ENCODE assay signal across 13 cellular contexts in the genomic region with DNA sequence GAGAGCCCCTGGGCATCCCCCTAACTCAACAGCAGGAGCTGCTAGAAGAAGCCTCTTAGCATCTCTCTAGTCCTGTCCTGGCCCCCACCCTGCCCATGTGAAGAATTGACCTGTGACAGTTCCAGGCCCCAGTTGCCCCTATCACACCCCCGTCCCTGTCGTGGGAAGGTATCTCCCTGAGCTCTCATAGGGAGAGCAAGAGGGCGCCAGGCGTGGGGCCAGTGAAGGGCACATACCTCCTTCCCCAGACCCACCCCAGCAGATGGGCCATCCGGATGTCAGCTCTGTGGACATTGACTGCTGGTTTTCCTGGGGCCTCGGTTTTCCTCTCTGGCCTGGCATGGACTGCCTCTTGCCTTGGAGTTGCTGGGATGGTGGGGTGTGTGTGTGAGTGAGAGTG. TPM values are rescaled to one million over a fixed set of nuclear protein-coding genes. Genes with fewer than 3 reads are reported as not detected.
A peak's percentile ranks its signal among the peaks of the same experiment; 100 is the strongest.
DNase-seq lines count a peak whose midpoint lies in the region; ATAC-seq and TF ChIP-seq lines count a peak whose summit lies in the region.
"Had no signal": no experiment of that assay in that cellular context is flagged by ENCODE, and none has a peak within 500 bp of the region (broad histone marks: within the 10 kb centered on the region; RNA-seq: fewer than 3 reads in every experiment).

No MANE protein-coding gene starts in this region.

- peaks cover 15 to 70% (median 58%) of the 10 kb centered on the region in 3 donors for H3K4me1 ChIP-seq in esophagus squamous epithelium
- H3K4me1 ChIP-seq: A549 had no signal

- H3K27ac ChIP-seq in KOPT-K1 (ENCODE audit: low read depth, low read length, poor library complexity, severe bottlenecking) (peak overlapping the region; percentile 25), skin epidermis (peak overlapping the region in 11 of 21 experiments; percentile 35 to 86 (median 62)), esophagus squamous epithelium (peak overlapping the region in 1 of 4 donors; percentile 63)
- H3K27ac ChIP-seq: A549 had no signal

- CTCF ChIA-PET in activated CD4-positive, alpha-beta T cell treated with anti-CD3 and anti-CD28 coated beads for 36 hours (lab: Charles Lee), result interaction anchor here (0.6 kb wide), 2 partner anchors 36 to 774 kb away, joined by 3 read pairs; no protein-coding TSS in a partner anchor

- no peaks in the 10 kb centered on the region for H3K9me3 Mint-ChIP-seq in activated CD4-positive, alpha-beta T cell treated with anti-CD3 and anti-CD28 coated beads for 36 hours (ENCODE audit: low read depth)
- no peaks in the 10 kb centered on the region for H3K9me3 Mint-ChIP-seq in brain

- H3K27me3 Mint-ChIP-seq in activated CD4-positive, alpha-beta T cell treated with anti-CD3 and anti-CD28 coated beads for 36 hours, result no peaks in the 10 kb centered on the region
- H3K27me3 Mint-ChIP-seq in brain, result no peaks in the 10 kb centered on the region

- POLR2A ChIA-PET in activated CD4-positive, alpha-beta T cell treated with anti-CD3 and anti-CD28 coated beads for 36 hours (lab: Charles Lee), result no interaction called here

- TF ChIP-seq POLR2A in esophagus squamous epithelium (IDR thresholded peaks at IDR 0.05), result no peak

- no peak overlapping the region for H3K4me3 ChIP-seq in skin epidermis
- no peak overlapping the region for H3K4me3 ChIP-seq in esophagus squamous epithelium
- H3K4me3 ChIP-seq: A549 had no signal

- H3K9me3 ChIP-seq in KOPT-K1 (ENCODE audit: insufficient read depth, low read length, poor library complexity, severe bottlenecking) (no peaks in the 10 kb centered on the region), esophagus squamous epithelium (no peaks in the 10 kb centered on the region)
- H3K9me3 ChIP-seq: A549 had no signal

- no peak overlapping the region for H3K4me3 Mint-ChIP-seq in activated CD4-positive, alpha-beta T cell treated with anti-CD3 and anti-CD28 coated beads for 36 hours
- no peak overlapping the region for H3K4me3 Mint-ChIP-seq in brain

- no peak for TF ChIP-seq CTCF in brain (conservative IDR thresholded peaks at IDR 0.05)
- TF ChIP-seq CTCF in esophagus squamous epithelium (IDR thresholded peaks at IDR 0.05), result no peak

- peak overlapping the region; percentile 80 for H3K27ac Mint-ChIP-seq in activated CD4-positive, alpha-beta T cell treated with anti-CD3 and anti-CD28 coated beads for 36 hours
- peak overlapping the region in 3 of 5 experiments; percentile 72 to 94 (median 93) for H3K27ac Mint-ChIP-seq in brain

- 61 to 78% methylated on average over 6 of the region's 6 CpGs for WGBS in esophagus squamous epithelium, 2 donors

- peaks cover 79% of the 10 kb centered on the region for H3K4me1 Mint-ChIP-seq in activated CD4-positive, alpha-beta T cell treated with anti-CD3 and anti-CD28 coated beads for 36 hours
- H3K4me1 Mint-ChIP-seq in brain, result peaks cover 76% of the 10 kb centered on the region

- DNase-seq in activated CD4-positive, alpha-beta T cell treated with anti-CD3 and anti-CD28 coated beads for 36 hours, result no peak
- no peak for DNase-seq in activated CD4-positive, alpha-beta T cell treated with anti-CD3 and anti-CD28 coated beads for 1 hour
- no peak for DNase-seq in esophagus squamous epithelium (lab: John Stamatoyannopoulos, UW)
- DNase-seq in stimulated activated CD4-positive, alpha-beta T cell treated with anti-CD3 and anti-CD28 coated beads, Interleukin-1b, Interleukin-23, amount 100 ng/mL, for 48 hours, result no peak
- DNase-seq: activated CD4-positive, alpha-beta T cell treated with anti-CD3 and anti-CD28 coated beads for 48 hours; cerebellar nuclear complex; COR-L47; NCI-H2081 treated with DMSO at 0.1 percent for 48 hours had no signal

- peaks cover 48% of the 10 kb centered on the region for H3K36me3 Mint-ChIP-seq in activated CD4-positive, alpha-beta T cell treated with anti-CD3 and anti-CD28 coated beads for 36 hours (ENCODE audit: low read depth)
- H3K36me3 Mint-ChIP-seq in brain, result no peaks in the 10 kb centered on the region

- intact Hi-C loops in activated CD4-positive, alpha-beta T cell treated with anti-CD3 and anti-CD28 coated beads for 36 hours (cut with DNase I, micrococcal nuclease), result no loop called here
- intact Hi-C loops in esophagus squamous epithelium (cut with DNase I), result no loop called here

- H3K36me3 ChIP-seq in KOPT-K1 (ENCODE audit: insufficient read depth, low read length) (peaks cover 82% of the 10 kb centered on the region), esophagus squamous epithelium (peaks cover 0 to 76% (median 3%) of the 10 kb centered on the region in 3 donors)

- ATAC-seq in activated CD4-positive, alpha-beta T cell treated with anti-CD3 and anti-CD28 coated beads for 36 hours, result no peak
- ATAC-seq in GM18873 (IDR thresholded peaks at IDR 0.05; ENCODE audit: low FRiP score, unreplicated experiment), result no peak
- ATAC-seq: A549 had no signal

- H3K27me3 ChIP-seq in esophagus squamous epithelium, result no peaks in the 10 kb centered on the region

RNA-seq across cellular contexts. Expression of a gene that starts 29.5 kb away (rescaled TPM):
- 100 to 1,000 TPM; 239 to 272 TPM for total RNA-seq in activated CD4-positive, alpha-beta T cell treated with anti-CD3 and anti-CD28 coated beads for 36 hours
- 43.1 TPM for polyA plus RNA-seq in brain (ENCODE audit: insufficient read depth, low read depth, low replicate concordance)
- 100 to 1,000 TPM in 3 of 4 donors, 10 to 100 TPM in 1; 70.9 to 137 (median 108) TPM for total RNA-seq in esophagus squamous epithelium
